Comparison of ENCODE assay signal across 21 cellular contexts in the genomic region with DNA sequence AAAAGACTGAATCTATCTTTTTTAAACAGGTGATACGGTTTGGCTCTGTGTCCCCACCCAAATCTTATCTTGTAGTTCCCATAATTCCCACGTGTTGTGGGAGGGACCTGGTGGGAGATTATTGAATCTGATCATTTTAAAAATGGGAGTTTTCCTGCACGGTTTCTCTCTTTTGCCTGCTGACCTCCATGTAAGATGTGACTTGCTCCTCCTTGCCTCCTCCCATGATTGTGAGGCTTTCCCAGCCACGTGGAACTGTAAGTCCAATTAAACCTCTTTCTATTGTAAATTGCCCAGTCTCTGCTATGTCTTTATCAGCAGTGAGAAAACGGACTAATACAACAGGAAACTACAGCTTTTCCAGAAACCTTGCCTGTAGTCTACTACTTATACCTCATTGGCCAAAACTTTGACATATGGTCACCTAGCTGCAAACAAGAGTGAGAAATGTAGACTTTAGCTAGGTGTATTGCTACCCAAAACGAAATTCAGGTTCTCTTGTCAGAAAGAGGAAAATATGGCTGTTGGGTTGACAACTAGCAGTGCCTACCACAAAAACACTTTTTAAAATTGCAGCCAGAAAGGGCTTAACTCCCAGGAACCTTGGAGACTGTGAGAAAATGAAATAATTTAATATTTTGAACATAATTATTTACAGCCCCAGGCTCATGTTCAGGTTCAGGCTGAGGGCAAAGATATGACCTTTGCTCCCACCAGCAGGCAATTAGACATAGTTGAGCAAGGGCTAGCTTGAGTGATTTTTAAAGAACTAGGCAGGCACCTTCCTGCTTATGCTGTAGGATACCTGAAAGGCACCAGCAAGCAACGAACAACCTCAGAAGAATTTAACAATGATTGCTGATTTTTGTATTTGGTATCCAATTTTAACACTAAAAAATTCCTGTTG. TPM values are rescaled to one million over a fixed set of nuclear protein-coding genes. Genes with fewer than 3 reads are reported as not detected.
DNase-seq lines count a peak whose midpoint lies in the region; ATAC-seq, FAIRE-seq and TF ChIP-seq lines count a peak whose summit lies in the region.
"Had no signal": no experiment of that assay in that cellular context is flagged by ENCODE, and none has a peak within 500 bp of the region (broad histone marks: within the 10 kb centered on the region; RNA-seq: fewer than 3 reads in every experiment).

No MANE protein-coding gene starts in this region.

- H3K4me3 ChIP-seq in HepG2 (replicated peaks in 1 of 3; ENCODE audit: insufficient read depth in 1 of 3, low read depth in 2 of 3, low read length in 3 of 3): peak overlapping the region in 1 of 3 experiments; percentile 19; a peak in 1 of 6 replicates
- H3K4me3 ChIP-seq: A549 had no signal

- TF ChIP-seq RAD21 in HepG2 (CRISPR knock-in tag; IDR thresholded peaks at IDR 0.05): no peak

- no peaks in the 10 kb centered on the region; a peak in 1 of 5 replicates for H3K27me3 ChIP-seq in HepG2 (ENCODE audit: control insufficient read depth in 1 of 2, insufficient read depth in 2 of 2, low read length in 2 of 2)

- WGBS in HepG2 (ENCODE audit: low lambda C conversion rate): 22% methylated on average over 7 of the region's 7 CpGs

- H3K9ac ChIP-seq in HepG2 (ENCODE audit: insufficient read depth, low read depth, low read length): no peak overlapping the region

- intact Hi-C loops in HepG2 (cut with micrococcal nuclease; ENCODE audit: unreplicated experiment): no loop called here

- CTCF ChIA-PET in HepG2 (lab: Yijun Ruan, JAX; ENCODE audit: low intra/inter-chr PET ratio, low total read pairs): no interaction called here

- no peak overlapping the region for H3K27ac ChIP-seq in HepG2 (ENCODE audit: extremely low read length, insufficient read depth, low read length)
- H3K27ac ChIP-seq: 22Rv1, A549, C4-2B had no signal

- no peak overlapping the region for H2AFZ ChIP-seq in HepG2 (ENCODE audit: low read length)

- H3K9me3 ChIP-seq in HepG2 (ENCODE audit: low read length): no peaks in the 10 kb centered on the region
- H3K9me3 ChIP-seq: A549 had no signal

- no peaks in the 10 kb centered on the region for H3K4me1 Mint-ChIP-seq in nephron
- H3K4me1 Mint-ChIP-seq: IgD-negative memory B cell had no signal

- POLR2A ChIA-PET in HepG2 (lab: Yijun Ruan, JAX): no interaction called here

- no peaks in the 10 kb centered on the region for H3K79me2 ChIP-seq in HepG2 (ENCODE audit: insufficient read depth, low read length)

- peaks cover 12% of the 10 kb centered on the region for H3K9me3 Mint-ChIP-seq in nephron
- H3K9me3 Mint-ChIP-seq: CD4-positive, alpha-beta T cell had no signal

- DNase-seq in NOMO-1 treated with DMSO at 0.1 percent for 48 hours (lab: John Stamatoyannopoulos, UW; ENCODE audit: unreplicated experiment): peak; percentile 20
- no peak for DNase-seq in NOMO-1 treated with dmso at 0.1 percent for 144 hours (lab: John Stamatoyannopoulos, UW; ENCODE audit: unreplicated experiment)
- DNase-seq in HepG2 (ENCODE audit: low spot score): peak; percentile 18
- DNase-seq in activated naive CD4-positive, alpha-beta T cell (lab: John Stamatoyannopoulos, UW): no peak
- DNase-seq in mucosa of gallbladder (ENCODE audit: low spot score): no peak
- DNase-seq: AML-193; Caco-2; CD4-positive, alpha-beta T cell; GOT3; H7 had no signal

- no peak overlapping the region for H3K4me3 Mint-ChIP-seq in nephron
- H3K4me3 Mint-ChIP-seq: CD4-positive, alpha-beta T cell; IgD-negative memory B cell had no signal

- TF ChIP-seq EP300 in HepG2 (IDR thresholded peaks at IDR 0.05; ENCODE audit: low read depth in 2 of 2, low read length in 2 of 2) (no peak), HepG2 (CRISPR knock-in tag; IDR thresholded peaks at IDR 0.05; ENCODE audit: borderline replicate concordance) (no peak)

- no peak overlapping the region; the same call in 1 of the 2 replicates for H3K4me2 ChIP-seq in HepG2 (ENCODE audit: low read depth, low read length)
- H3K4me2 ChIP-seq: A549 had no signal

- no TSS peak for BruUV-seq in HepG2 (replicated peaks; lab: Mats Ljungman, UMichigan)

- FAIRE-seq in HepG2 (lab: Jason Lieb, UNC): no peak
- FAIRE-seq: D721Med, G401.6, GM12891, HTR-8/SVneo had no signal

- peaks cover 5% of the 10 kb centered on the region for H3K36me3 Mint-ChIP-seq in nephron (ENCODE audit: low read depth)
- H3K36me3 Mint-ChIP-seq: IgD-negative memory B cell had no signal

- in situ Hi-C loops in HepG2 (cut with HindIII; ENCODE audit: extremely low pct_ligation_motif_present, low pct_unique_long_range_greater_than_20kb): no loop called here

- no peak for TF ChIP-seq POLR2A in HepG2 (IDR thresholded peaks at IDR 0.05; ENCODE audit: insufficient read depth in 1 of 2, low read depth in 2 of 2, low read length in 2 of 2)

- peak overlapping the region in 2 of 3 experiments; percentile 55 to 84 for H3K27ac Mint-ChIP-seq in nephron
- H3K27ac Mint-ChIP-seq: CD4-positive, alpha-beta T cell; IgD-negative memory B cell had no signal

- TF ChIP-seq CTCF in HepG2 (CRISPR knock-in tag; IDR thresholded peaks at IDR 0.05): no peak
- TF ChIP-seq CTCF in nephron (IDR thresholded peaks at IDR 0.05; ENCODE audit: unreplicated experiment in 3 of 3): no peak

- H3K36me3 ChIP-seq in HepG2 (replicated peaks in 1 of 2; ENCODE audit: control insufficient read depth in 1 of 2, insufficient read depth in 2 of 2, low read length in 2 of 2): no peaks in the 10 kb centered on the region

- no peaks in the 10 kb centered on the region for H4K20me1 ChIP-seq in HepG2 (ENCODE audit: insufficient read depth, low read length)

- peaks cover 11% of the 10 kb centered on the region for H3K4me1 ChIP-seq in HepG2 (ENCODE audit: insufficient read depth, low read length)
- H3K4me1 ChIP-seq: A549, Caco-2 had no signal

- H3K27me3 Mint-ChIP-seq in nephron (ENCODE audit: low read depth): no peaks in the 10 kb centered on the region

- ATAC-seq in HepG2 (peak; percentile 48; the same call in 1 of the 3 replicates), GM21526 (IDR thresholded peaks at IDR 0.05; ENCODE audit: low FRiP score, unreplicated experiment) (no peak)
- ATAC-seq: A549, HCT116 had no signal

TF ChIP-seq in HepG2, 621 proteins besides CTCF, POLR2A, EP300 and RAD21 (continues in another document):
- TF ChIP-seq, protein P1, sequence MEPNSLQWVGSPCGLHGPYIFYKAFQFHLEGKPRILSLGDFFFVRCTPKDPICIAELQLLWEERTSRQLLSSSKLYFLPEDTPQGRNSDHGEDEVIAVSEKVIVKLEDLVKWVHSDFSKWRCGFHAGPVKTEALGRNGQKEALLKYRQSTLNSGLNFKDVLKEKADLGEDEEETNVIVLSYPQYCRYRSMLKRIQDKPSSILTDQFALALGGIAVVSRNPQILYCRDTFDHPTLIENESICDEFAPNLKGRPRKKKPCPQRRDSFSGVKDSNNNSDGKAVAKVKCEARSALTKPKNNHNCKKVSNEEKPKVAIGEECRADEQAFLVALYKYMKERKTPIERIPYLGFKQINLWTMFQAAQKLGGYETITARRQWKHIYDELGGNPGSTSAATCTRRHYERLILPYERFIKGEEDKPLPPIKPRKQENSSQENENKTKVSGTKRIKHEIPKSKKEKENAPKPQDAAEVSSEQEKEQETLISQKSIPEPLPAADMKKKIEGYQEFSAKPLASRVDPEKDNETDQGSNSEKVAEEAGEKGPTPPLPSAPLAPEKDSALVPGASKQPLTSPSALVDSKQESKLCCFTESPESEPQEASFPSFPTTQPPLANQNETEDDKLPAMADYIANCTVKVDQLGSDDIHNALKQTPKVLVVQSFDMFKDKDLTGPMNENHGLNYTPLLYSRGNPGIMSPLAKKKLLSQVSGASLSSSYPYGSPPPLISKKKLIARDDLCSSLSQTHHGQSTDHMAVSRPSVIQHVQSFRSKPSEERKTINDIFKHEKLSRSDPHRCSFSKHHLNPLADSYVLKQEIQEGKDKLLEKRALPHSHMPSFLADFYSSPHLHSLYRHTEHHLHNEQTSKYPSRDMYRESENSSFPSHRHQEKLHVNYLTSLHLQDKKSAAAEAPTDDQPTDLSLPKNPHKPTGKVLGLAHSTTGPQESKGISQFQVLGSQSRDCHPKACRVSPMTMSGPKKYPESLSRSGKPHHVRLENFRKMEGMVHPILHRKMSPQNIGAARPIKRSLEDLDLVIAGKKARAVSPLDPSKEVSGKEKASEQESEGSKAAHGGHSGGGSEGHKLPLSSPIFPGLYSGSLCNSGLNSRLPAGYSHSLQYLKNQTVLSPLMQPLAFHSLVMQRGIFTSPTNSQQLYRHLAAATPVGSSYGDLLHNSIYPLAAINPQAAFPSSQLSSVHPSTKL (CRISPR knock-in tag; IDR thresholded peaks at IDR 0.05): 0 out of 2 replicates have a peak, but pooled peaks have one; percentile 14
- TF ChIP-seq HNF4A (CRISPR knock-in tag; IDR thresholded peaks at IDR 0.05): peak; percentile 60
- TF ChIP-seq FOXK1 (CRISPR knock-in tag; IDR thresholded peaks at IDR 0.05; ENCODE audit: borderline replicate concordance, low read depth): no peak
- TF ChIP-seq ZNF431 (CRISPR knock-in tag; IDR thresholded peaks at IDR 0.05; ENCODE audit: borderline replicate concordance, low read depth): peak; percentile 75; the same call in 1 of the 2 replicates
- TF ChIP-seq CEBPB (IDR thresholded peaks at IDR 0.05; ENCODE audit: borderline replicate concordance, low read depth, low read length): peak; percentile 37; the same call in 1 of the 2 replicates

RNA-seq across cellular contexts. Expression of gene AGGF1, which starts 7.4 kb away (rescaled TPM):
- total RNA-seq in HepG2 (2016; rRNA removed; fragmentation: Illumina TruSeq; extraction: Trizol): 15.5 and 20.2 TPM in 2 replicates
- total RNA-seq in HepG2 (2016; cell fraction: cytosol; rRNA removed; fragmentation: Illumina TruSeq; extraction: Trizol; ENCODE audit: low read depth): 1.0 and 1.4 TPM in 2 replicates
- 16.1 and 23.0 TPM in 2 replicates for total RNA-seq in HepG2 (2016; cell fraction: insoluble cytoplasmic fraction; rRNA removed; fragmentation: Illumina TruSeq; extraction: Trizol)
- total RNA-seq in HepG2 (2016; cell fraction: membrane; rRNA removed; fragmentation: Illumina TruSeq; extraction: Trizol): 7.4 TPM in 2 replicates
- 13.2 and 13.5 TPM in 2 replicates for total RNA-seq in HepG2 (2016; cell fraction: nucleus; rRNA removed; fragmentation: Illumina TruSeq; extraction: Trizol)
- 10.7 and 12.9 TPM in 2 replicates for polyA plus RNA-seq in HepG2 (2011; rRNA removed)
- polyA plus RNA-seq in HepG2 (2011; cell fraction: cytosol; rRNA removed): 3.9 and 6.7 TPM in 2 replicates
- polyA plus RNA-seq in HepG2 (2011; cell fraction: nucleus; rRNA removed): 7.2 and 8.0 TPM in 2 replicates
- polyA plus RNA-seq in HepG2 (2012): 8.7 and 11.1 TPM in 2 replicates
- 0.70 and 0.80 TPM in 2 replicates for polyA plus RNA-seq in HepG2 (2016; cell fraction: cytosol; fragmentation: Illumina TruSeq; extraction: Trizol; ENCODE audit: low read depth)
- 19.1 and 20.5 TPM in 2 replicates for polyA plus RNA-seq in HepG2 (2016; cell fraction: insoluble cytoplasmic fraction; fragmentation: Illumina TruSeq; extraction: Trizol; ENCODE audit: low read depth)
- 3.2 TPM in 2 replicates for polyA plus RNA-seq in HepG2 (2016; cell fraction: membrane; fragmentation: Illumina TruSeq; extraction: Trizol; ENCODE audit: low read depth)
- 15.3 and 16.1 TPM in 2 replicates for polyA plus RNA-seq in HepG2 (2016; cell fraction: nucleus; fragmentation: Illumina TruSeq; extraction: Trizol; ENCODE audit: insufficient read depth, low read depth)
- polyA minus RNA-seq in HepG2 (2011; rRNA and poly(A)+ RNA removed; ENCODE audit: low replicate concordance): 10.6 and 10.9 TPM in 2 replicates
- polyA minus RNA-seq in HepG2 (2011; cell fraction: cytosol; rRNA and poly(A)+ RNA removed): 7.3 and 8.7 TPM in 2 replicates
- 15.2 and 18.8 TPM in 2 replicates for polyA minus RNA-seq in HepG2 (2011; cell fraction: nucleus; rRNA and poly(A)+ RNA removed)
- total RNA-seq in mucosa of gallbladder: 23.4 TPM

Comparison
In these comparisons a context has a peak if more than half of its experiments do, and no peak if none do; other contexts are left out.
1. DNase-seq: peak in NOMO-1 treated with DMSO at 0.1 percent for 48 hours (single experiment) and HepG2 (single experiment); none in NOMO-1 treated with dmso at 0.1 percent for 144 hours (single experiment), activated naive CD4-positive, alpha-beta T cell (0 of 4) and mucosa of gallbladder (single experiment).